Comparison of ENCODE assay signal across 14 cellular contexts in the genomic region with DNA sequence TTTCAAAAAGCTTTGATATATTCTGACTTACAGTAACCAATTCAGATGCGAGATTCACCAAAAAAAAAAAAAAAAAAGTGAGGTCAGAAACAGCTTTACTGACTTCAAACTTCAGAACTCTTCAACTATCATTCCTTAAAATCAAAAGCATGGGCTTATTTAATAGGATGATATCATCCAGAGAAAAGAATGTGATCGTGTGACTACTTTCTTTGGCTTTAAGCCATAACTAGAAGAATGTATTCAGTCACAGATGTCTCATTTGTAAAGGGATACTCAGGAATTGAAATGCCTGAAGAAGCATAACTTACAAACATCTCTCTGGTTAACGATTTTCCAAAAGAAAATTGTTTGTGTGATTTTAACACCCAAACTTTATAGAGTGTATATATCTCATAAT. TPM values are rescaled to one million over a fixed set of nuclear protein-coding genes. Genes with fewer than 3 reads are reported as not detected.
DNase-seq lines count a peak whose midpoint lies in the region; ATAC-seq and TF ChIP-seq lines count a peak whose summit lies in the region.
"Had no signal": no experiment of that assay in that cellular context is flagged by ENCODE, and none has a peak within 500 bp of the region (broad histone marks: within the 10 kb centered on the region; RNA-seq: fewer than 3 reads in every experiment).

No MANE protein-coding gene starts in this region.

- H3K27ac Mint-ChIP-seq in activated naive CD8-positive, alpha-beta T cell: peak overlapping the region; percentile 77
- no peak overlapping the region for H3K27ac Mint-ChIP-seq in activated naive CD8-positive, alpha-beta T cell treated with anti-CD3 and anti-CD28 coated beads for 36 hours

- H3K27ac ChIP-seq in thoracic aorta: no peak overlapping the region
- H3K27ac ChIP-seq: BLaER1 treated with 17β-estradiol and CSF1 and Interleukin-3, amounts not matched to agents 10 nM and 100 nM; body of pancreas; KMS-11 had no signal

- peaks cover 15% of the 10 kb centered on the region for H3K36me3 Mint-ChIP-seq in activated naive CD8-positive, alpha-beta T cell
- H3K36me3 Mint-ChIP-seq in activated naive CD8-positive, alpha-beta T cell treated with anti-CD3 and anti-CD28 coated beads for 36 hours: peaks cover 48% of the 10 kb centered on the region

- H3K4me3 ChIP-seq in fibroblast of villous mesenchyme (ENCODE audit: low read depth, low read length) (no peak overlapping the region), thoracic aorta (no peak overlapping the region)
- H3K4me3 ChIP-seq: BLaER1 treated with 17β-estradiol and CSF1 and Interleukin-3, amounts not matched to agents 10 nM and 100 nM; body of pancreas had no signal

- no peaks in the 10 kb centered on the region for H3K27me3 ChIP-seq in thoracic aorta (replicated peaks; ENCODE audit: insufficient read depth)
- H3K27me3 ChIP-seq: BLaER1 treated with 17β-estradiol and CSF1 and Interleukin-3, amounts not matched to agents 10 nM and 100 nM; body of pancreas had no signal

- H3K4me1 ChIP-seq in thoracic aorta (ENCODE audit: control insufficient read depth in 1 of 2, low read depth in 2 of 2): peaks cover 14 to 44% of the 10 kb centered on the region in 2 donors

- TF ChIP-seq CTCF in fibroblast of villous mesenchyme (IDR thresholded peaks at IDR 0.05; ENCODE audit: insufficient read depth, low read depth, low read length): no peak
- no peak for TF ChIP-seq CTCF in thoracic aorta (IDR thresholded peaks at IDR 0.05)

- H3K9me3 Mint-ChIP-seq in activated naive CD8-positive, alpha-beta T cell (ENCODE audit: low read depth): no peaks in the 10 kb centered on the region
- H3K9me3 Mint-ChIP-seq in activated naive CD8-positive, alpha-beta T cell treated with anti-CD3 and anti-CD28 coated beads for 36 hours: no peaks in the 10 kb centered on the region
- H3K9me3 Mint-ChIP-seq: activated CD8-positive, alpha-beta T cell treated with anti-CD3 and anti-CD28 coated beads for 36 hours had no signal

- ATAC-seq in SK-N-SH treated with all-trans-retinoic acid at 6 μM for 48 hours (peak; percentile 87), thoracic aorta (ENCODE audit: insufficient number of reproducible peaks, low FRiP score, low read depth) (peak; percentile 26), HG03342 (IDR thresholded peaks at IDR 0.05; ENCODE audit: unreplicated experiment) (no peak), GM21515 (IDR thresholded peaks at IDR 0.05; ENCODE audit: unreplicated experiment) (no peak)
- ATAC-seq: activated CD8-positive, alpha-beta T cell treated with anti-CD3 and anti-CD28 coated beads for 36 hours; body of pancreas had no signal

- no peak for DNase-seq in activated naive CD8-positive, alpha-beta T cell treated with anti-CD3 and anti-CD28 coated beads for 36 hours
- peak; percentile 50 for DNase-seq in fibroblast of villous mesenchyme (ENCODE audit: low read depth)
- DNase-seq in thoracic aorta (ENCODE audit: low spot score): no peak
- DNase-seq in NCI-H187 treated with DMSO at 0.1 percent for 48 hours (lab: John Stamatoyannopoulos, UW): no peak
- DNase-seq: activated CD8-positive, alpha-beta T cell treated with anti-CD3 and anti-CD28 coated beads for 36 hours; body of pancreas; hippocampal formation; stimulated activated naive CD4-positive, alpha-beta T cell treated with Interleukin-2 at 50 U/mL for 16 hours had no signal

- H3K9me3 ChIP-seq in thoracic aorta: no peaks in the 10 kb centered on the region
- H3K9me3 ChIP-seq: body of pancreas had no signal

- no peaks in the 10 kb centered on the region for H3K27me3 Mint-ChIP-seq in activated naive CD8-positive, alpha-beta T cell
- H3K27me3 Mint-ChIP-seq in activated naive CD8-positive, alpha-beta T cell treated with anti-CD3 and anti-CD28 coated beads for 36 hours: no peaks in the 10 kb centered on the region
- H3K27me3 Mint-ChIP-seq: activated CD8-positive, alpha-beta T cell treated with anti-CD3 and anti-CD28 coated beads for 36 hours had no signal

- no peak overlapping the region for H3K4me3 Mint-ChIP-seq in activated naive CD8-positive, alpha-beta T cell
- no peak overlapping the region for H3K4me3 Mint-ChIP-seq in activated naive CD8-positive, alpha-beta T cell treated with anti-CD3 and anti-CD28 coated beads for 36 hours
- H3K4me3 Mint-ChIP-seq: activated CD8-positive, alpha-beta T cell treated with anti-CD3 and anti-CD28 coated beads for 36 hours had no signal

- H3K36me3 ChIP-seq in thoracic aorta: no peaks in the 10 kb centered on the region

- H3K4me1 Mint-ChIP-seq in activated naive CD8-positive, alpha-beta T cell (ENCODE audit: low read depth): peaks cover 82% of the 10 kb centered on the region
- peaks cover 71% of the 10 kb centered on the region for H3K4me1 Mint-ChIP-seq in activated naive CD8-positive, alpha-beta T cell treated with anti-CD3 and anti-CD28 coated beads for 36 hours

TF ChIP-seq in SK-N-SH treated with all-trans-retinoic acid at 6 μM for 48 hours, 23 proteins besides CTCF, POLR2A, EP300 and RAD21:
- peak; percentile 44; the same call in 1 of the 2 replicates for TF ChIP-seq ISL1 (CRISPR knock-in tag; IDR thresholded peaks at IDR 0.05)
- no peak for TF ChIP-seq OSR1 (CRISPR knock-in tag; IDR thresholded peaks at IDR 0.05)

RNA-seq across cellular contexts. Expression of gene TPK1, which starts 11.5 kb away (rescaled TPM):
- total RNA-seq in activated naive CD8-positive, alpha-beta T cell treated with anti-CD3 and anti-CD28 coated beads for 36 hours: 10 to 100 TPM; 16.7 to 21.4 TPM
- total RNA-seq in fibroblast of villous mesenchyme (3.5 and 3.9 TPM in 2 replicates), thoracic aorta (10 to 100 TPM; 13.3 to 21.2 TPM)

Comparison
In these comparisons a context has a peak if more than half of its experiments do, and no peak if none do; other contexts are left out.
1. ATAC-seq: peak in SK-N-SH treated with all-trans-retinoic acid at 6 μM for 48 hours (single experiment) and thoracic aorta (single experiment); none in HG03342 (single experiment) and GM21515 (single experiment).